In the genomic region with DNA sequence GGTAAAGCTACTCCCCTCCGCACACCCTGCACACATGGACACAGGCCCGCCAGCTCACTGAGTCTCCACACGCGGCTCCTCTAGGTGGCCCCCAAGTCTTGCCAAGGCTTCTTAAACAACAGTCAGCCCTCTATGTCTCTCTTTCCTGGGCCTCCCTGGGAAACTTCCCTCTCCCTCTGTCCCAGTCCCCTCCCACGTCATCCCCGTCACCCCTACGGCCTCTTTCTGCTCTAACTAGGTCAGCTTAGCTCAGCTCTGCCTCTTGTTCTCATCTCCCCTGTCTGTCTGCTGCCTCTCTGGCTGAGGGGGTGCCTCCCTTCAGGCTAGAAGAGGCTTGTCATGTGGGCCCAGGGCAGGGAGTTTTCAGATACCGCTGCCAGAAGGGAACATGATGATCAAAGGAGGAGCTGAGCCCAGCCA, we compare ENCODE assay signal across 8 cellular contexts. TPM values are rescaled to one million over a fixed set of nuclear protein-coding genes. Genes with fewer than 3 reads are reported as not detected.
DNase-seq lines count a peak whose midpoint lies in the region; ATAC-seq and TF ChIP-seq lines count a peak whose summit lies in the region.

No MANE protein-coding gene starts in this region.

- no peaks in the 10 kb centered on the region for H4K20me1 ChIP-seq in neural progenitor cell (ENCODE audit: low read depth)

- H3K79me2 ChIP-seq in neural progenitor cell (ENCODE audit: low read depth), result no peaks in the 10 kb centered on the region

- peaks cover 0 to 5% (median 0%) of the 10 kb centered on the region in 3 donors for H3K27me3 Mint-ChIP-seq in CD14-positive monocyte (ENCODE audit: low read depth in 3 of 3)
- H3K27me3 Mint-ChIP-seq in neural progenitor cell (ENCODE audit: insufficient read depth, low read depth), result no peaks in the 10 kb centered on the region

- no peak overlapping the region for H2AFZ ChIP-seq in neural progenitor cell (replicated peaks)

- H3K36me3 ChIP-seq in WERI-Rb-1 (no peaks in the 10 kb centered on the region), neural progenitor cell (peaks cover 6% of the 10 kb centered on the region)

- H3K9me3 Mint-ChIP-seq in CD14-positive monocyte (peaks cover 0 to 2% (median 0%) of the 10 kb centered on the region in 7 donors), neural progenitor cell (peaks cover 19% of the 10 kb centered on the region)

- peak overlapping the region; percentile 47 for H3K4me2 ChIP-seq in neural progenitor cell

- peaks cover 52 to 56% of the 10 kb centered on the region in 2 donors for H3K36me3 Mint-ChIP-seq in CD14-positive monocyte
- H3K36me3 Mint-ChIP-seq in neural progenitor cell, result peaks cover 11% of the 10 kb centered on the region

- TF ChIP-seq CTCF in CD14-positive monocyte (IDR thresholded peaks at IDR 0.05), result no peak
- peak; percentile 20; the same call in 1 of the 2 replicates for TF ChIP-seq CTCF in WERI-Rb-1 (IDR thresholded peaks at IDR 0.05; ENCODE audit: low read depth, low read length)
- TF ChIP-seq CTCF in epithelial cell of esophagus (IDR thresholded peaks at IDR 0.05; ENCODE audit: insufficient read depth, low read depth, low read length, missing control alignments), result no peak
- no peak for TF ChIP-seq CTCF in neural progenitor cell (IDR thresholded peaks at IDR 0.05)

- H3K4me1 Mint-ChIP-seq in CD14-positive monocyte (peaks cover 9% of the 10 kb centered on the region), neural progenitor cell (peaks cover 14% of the 10 kb centered on the region)

- intact Hi-C loops in CD14-positive monocyte (cut with micrococcal nuclease), result no loop called here

- H3K4me3 ChIP-seq in WERI-Rb-1 (ENCODE audit: low read depth, low read length), result no peak overlapping the region
- no peak overlapping the region for H3K4me3 ChIP-seq in epithelial cell of esophagus (ENCODE audit: low read length)
- H3K4me3 ChIP-seq in neural progenitor cell, result no peak overlapping the region

- H3K27me3 ChIP-seq in WERI-Rb-1 (ENCODE audit: insufficient read depth, low read depth, severe bottlenecking), result peaks cover 3% of the 10 kb centered on the region
- H3K27me3 ChIP-seq in neural progenitor cell, result no peaks in the 10 kb centered on the region

- peak overlapping the region in 5 of 7 donors; percentile 25 to 82 (median 60) for H3K27ac Mint-ChIP-seq in CD14-positive monocyte
- H3K27ac Mint-ChIP-seq in neural progenitor cell, result peak overlapping the region; percentile 86

- no peak for ATAC-seq in GM21576 (IDR thresholded peaks at IDR 0.05; ENCODE audit: unreplicated experiment)

- DNase-seq in CD14-positive monocyte (ENCODE audit: low spot score), result no peak
- peak; percentile 34 for DNase-seq in WERI-Rb-1
- DNase-seq in epithelial cell of esophagus (ENCODE audit: low read depth), result peak; percentile 10
- DNase-seq in neural progenitor cell (ENCODE audit: low spot score), result peak; percentile 65
- DNase-seq in NCI-H2029 (lab: John Stamatoyannopoulos, UW), result no peak
- no peak for DNase-seq in NCI-H1105 (lab: John Stamatoyannopoulos, UW)
- no peak for DNase-seq in NCI-H2081 treated with DMSO at 0.1 percent for 48 hours (lab: John Stamatoyannopoulos, UW)

- peaks cover 7% of the 10 kb centered on the region for H3K4me1 ChIP-seq in neural progenitor cell

- H3K4me3 Mint-ChIP-seq in CD14-positive monocyte (no peak overlapping the region), neural progenitor cell (no peak overlapping the region)

- H3K27ac ChIP-seq in WERI-Rb-1 (no peak overlapping the region), neural progenitor cell (peak overlapping the region; percentile 77)

- H3K9me3 ChIP-seq in WERI-Rb-1 (ENCODE audit: severe bottlenecking) (no peaks in the 10 kb centered on the region), neural progenitor cell (ENCODE audit: low read depth) (peaks cover 3% of the 10 kb centered on the region)

- no peak overlapping the region for H3K9ac ChIP-seq in neural progenitor cell

- peaks cover 9% of the 10 kb centered on the region for H3F3A ChIP-seq in neural progenitor cell (ENCODE audit: low read depth)

RNA-seq across cellular contexts. Expression of a gene that starts 38.8 kb away (rescaled TPM):
- polyA plus RNA-seq in CD14-positive monocyte, result 10 to 100 TPM; 21.8 to 31.1 TPM
- total RNA-seq in neural progenitor cell (ENCODE audit: low replicate concordance), result 19.4 and 21.7 TPM in 2 replicates

RNA-seq across cellular contexts. Expression of a gene that starts 47.9 kb away (rescaled TPM):
- 1 to 10 TPM; 1.3 to 2.4 TPM for polyA plus RNA-seq in CD14-positive monocyte
- total RNA-seq in neural progenitor cell (ENCODE audit: low replicate concordance), result 11.2 and 17.4 TPM in 2 replicates

Comparison
In these comparisons a context has a peak if more than half of its experiments do, and no peak if none do; other contexts are left out.
1. DNase-seq: peak in WERI-Rb-1 (single experiment), epithelial cell of esophagus (single experiment) and neural progenitor cell (single experiment); none in CD14-positive monocyte (single experiment), NCI-H2029 (single experiment), NCI-H1105 (single experiment) and NCI-H2081 treated with DMSO at 0.1 percent for 48 hours (single experiment).